In genomic region chr15:70379134-70379533, GRCh38 we compare ENCODE assay signal across 24 cellular contexts.
"Had no signal": no experiment of that assay in that cellular context is flagged by ENCODE, and none has a peak within 500 bp of the region (broad histone marks: within the 10 kb centered on the region; RNA-seq: fewer than 3 reads in every experiment).

No MANE protein-coding gene starts in this region.

- H3K27me3 ChIP-seq: right lobe of liver had no signal

- FAIRE-seq: astrocyte, endometrium, frontal cortex, islet of Langerhans had no signal

- H3K36me3 ChIP-seq: brain microvascular endothelial cell, right lobe of liver had no signal

- H3K27ac Mint-ChIP-seq: naive thymus-derived CD4-positive, alpha-beta T cell; T-helper 2 cell treated with Interferon-gamma antibody and Interleukin-4, amounts not matched to agents 5 μg/mL and 100 μg/mL, for 36 hours; type B pancreatic cell had no signal

- H3K9me3 Mint-ChIP-seq: T-helper 2 cell treated with Interferon-gamma antibody and Interleukin-4, amounts not matched to agents 5 μg/mL and 100 μg/mL, for 36 hours; type B pancreatic cell had no signal

- H3K9me3 ChIP-seq: right lobe of liver had no signal

- DNase-seq: activated CD4-positive, alpha-beta T cell treated with anti-CD3 and anti-CD28 coated beads for 4 hours; activated CD4-positive, alpha-beta T cell treated with anti-CD3 and anti-CD28 coated beads, Interleukin-2, amount 50 U/mL, for 4 hours; activated gamma-delta T cell; activated naive CD4-positive, alpha-beta T cell treated with anti-CD3 and anti-CD28 coated beads, Interleukin-2, amount 50 U/mL, for 16 hours; amniotic stem cell; brain microvascular endothelial cell; caudate nucleus; midbrain; naive thymus-derived CD4-positive, alpha-beta T cell; nucleus accumbens; right lobe of liver; stimulated activated CD4-positive, alpha-beta T cell treated with anti-CD3 and anti-CD28 coated beads, Interleukin-12 subunit alpha, Interleukin-12 subunit beta, amount 100 ng/mL, for 4 hours; stimulated activated CD4-positive, alpha-beta T cell treated with anti-CD3 and anti-CD28 coated beads, Interleukin-4, amount 100 ng/mL, for 1 hour; stimulated activated naive CD8-positive, alpha-beta T cell treated with anti-CD3 and anti-CD28 coated beads, Interleukin-15, amount 100 ng/mL, for 72 hours; substantia nigra; T-helper 1 cell had no signal

- H3K36me3 Mint-ChIP-seq: type B pancreatic cell had no signal

- H3K27ac ChIP-seq: brain microvascular endothelial cell, epithelial cell of prostate, right lobe of liver had no signal

- H3K4me3 ChIP-seq: right lobe of liver, skin epidermis had no signal

- H3K4me3 Mint-ChIP-seq: naive thymus-derived CD4-positive, alpha-beta T cell; stimulated activated naive CD8-positive, alpha-beta T cell treated with anti-CD3 and anti-CD28 coated beads, Interleukin-15, amount 100 ng/mL, for 72 hours; T-helper 2 cell treated with Interferon-gamma antibody and Interleukin-4, amounts not matched to agents 5 μg/mL and 100 μg/mL, for 36 hours; type B pancreatic cell had no signal
